In genomic region chr12:117367006-117367638, GRCh38 we compare ENCODE assay signal across 8 cellular contexts. TPM values are rescaled to one million over a fixed set of nuclear protein-coding genes. Genes with fewer than 3 reads are reported as not detected.
DNase-seq lines count a peak whose midpoint lies in the region; ATAC-seq, FAIRE-seq and TF ChIP-seq lines count a peak whose summit lies in the region.

No MANE protein-coding gene starts in this region.

- ATAC-seq in left ventricle myocardium superior (peak; percentile 71), GM18873 (IDR thresholded peaks at IDR 0.05; ENCODE audit: low FRiP score, unreplicated experiment) (no peak), HG02870 (IDR thresholded peaks at IDR 0.05; ENCODE audit: unreplicated experiment) (no peak)

- FAIRE-seq in RCC 7860 (lab: Jason Lieb, UNC): no peak

- intact Hi-C loops in left ventricle myocardium superior (cut with micrococcal nuclease): loop anchor here (5.0 kb wide), 3 partner anchors 130 to 470 kb away; no protein-coding TSS in a partner anchor

- DNase-seq in GM10266 (ENCODE audit: extremely low spot score): peak; percentile 80
- DNase-seq in LoVo (ENCODE audit: low spot score): peak; percentile 84
- DNase-seq in RCC 7860 (ENCODE audit: low spot score): peak; percentile 38
- peak in 53 of 56 donors; percentile 7 to 92 (median 53) for DNase-seq in amygdala (lab: John Stamatoyannopoulos, UW)
- peak; percentile 38 for DNase-seq in left ventricle myocardium superior
- peak; percentile 87 for DNase-seq in retina

- peak; percentile 90 for TF ChIP-seq CTCF in GM10266 (IDR thresholded peaks at IDR 0.05; ENCODE audit: control insufficient read depth, insufficient read depth, low read depth, missing control alignments)

RNA-seq across cellular contexts. Expression of gene NOS1, which starts 5.7 kb away (rescaled TPM):
- 0.15 TPM for total RNA-seq in left ventricle myocardium superior
